In the genomic region with DNA sequence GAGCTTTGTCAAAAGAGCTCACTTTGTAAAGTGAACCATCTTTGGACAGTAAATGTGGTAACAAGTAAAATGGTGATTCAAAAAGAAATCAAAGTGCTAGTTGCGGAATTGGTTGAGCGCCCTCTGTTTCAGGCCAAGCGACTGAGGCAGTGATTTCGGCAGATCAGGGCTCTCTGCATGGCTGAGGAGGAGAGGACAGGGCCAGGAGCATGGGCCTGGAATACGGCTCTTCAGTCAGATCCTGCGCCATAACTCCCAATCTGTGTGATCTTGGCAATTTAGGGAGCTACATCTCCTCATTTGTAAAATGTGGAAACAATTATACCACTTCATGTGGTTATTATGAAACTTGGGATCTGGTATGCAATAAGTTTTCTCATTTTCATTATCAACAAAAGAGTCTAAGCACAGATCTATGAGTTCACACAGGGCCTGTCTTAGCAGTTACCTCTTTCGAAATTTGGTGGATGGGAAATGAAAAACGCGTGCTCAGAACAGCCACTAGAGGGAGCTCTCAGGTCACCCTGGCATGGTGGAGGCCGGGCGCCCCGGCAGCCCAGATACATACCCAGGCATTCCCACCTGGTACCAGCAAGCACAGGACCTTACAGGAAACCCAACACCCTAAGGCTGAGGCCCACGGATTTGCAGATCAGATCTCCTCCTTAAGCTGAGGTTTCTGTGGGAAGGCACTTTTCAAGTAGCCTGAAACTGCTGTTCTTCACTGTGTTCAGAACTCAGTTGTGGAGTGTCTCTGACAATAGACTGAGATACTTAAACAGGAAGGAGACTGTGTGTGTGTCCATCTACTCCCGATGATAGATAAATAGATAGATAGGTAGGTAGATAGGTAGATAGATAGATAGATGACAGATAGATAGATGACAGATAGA, we compare ENCODE assay signal across 8 cellular contexts.
DNase-seq lines count a peak whose midpoint lies in the region; ATAC-seq and TF ChIP-seq lines count a peak whose summit lies in the region.

No MANE protein-coding gene starts in this region.

- peak overlapping the region; percentile 52; the same call in 1 of the 2 replicates for H2AFZ ChIP-seq in PC-9

- no TSS peak for BruUV-seq in PC-9 (replicated peaks; lab: Mats Ljungman, UMichigan)

- H3K27me3 ChIP-seq in PC-9 (ENCODE audit: insufficient read depth, low read depth) = no peaks in the 10 kb centered on the region

- H3K4me2 ChIP-seq in PC-9 = peak overlapping the region; percentile 32

- H3K4me3 ChIP-seq in PC-9 (no peak overlapping the region), fibroblast of the aortic adventitia (ENCODE audit: low read depth, low read length) (no peak overlapping the region)

- H3K9me3 ChIP-seq in PC-9 (ENCODE audit: insufficient read depth, low read depth) = no peaks in the 10 kb centered on the region

- intact Hi-C loops in PC-9 (cut with micrococcal nuclease; ENCODE audit: unreplicated experiment) = loop anchor here (5.0 kb wide), 1 partner anchor 301 kb away; no protein-coding TSS in a partner anchor

- H3F3A ChIP-seq in PC-9 (ENCODE audit: insufficient read depth, low read depth) = peaks cover 4% of the 10 kb centered on the region; the same call in 1 of the 2 replicates

- no peaks in the 10 kb centered on the region for H3K36me3 ChIP-seq in PC-9 (ENCODE audit: low read depth)

- peaks cover 7% of the 10 kb centered on the region for H3K27me3 Mint-ChIP-seq in activated T-cell treated with anti-CD3 and anti-CD28 coated beads, Interleukin-2, amount 50 U/mL, for 72 hours (ENCODE audit: low read depth)

- H3K4me1 ChIP-seq in PC-9 (replicated peaks; ENCODE audit: insufficient read depth) = peaks cover 7% of the 10 kb centered on the region

- DNase-seq in DMS114 treated with DMSO at 0.1 percent for 48 hours (lab: John Stamatoyannopoulos, UW; ENCODE audit: unreplicated experiment) = peak; percentile 66
- peak; percentile 54 for DNase-seq in HPDE6-E6E7 (ENCODE audit: extremely low spot score)
- peak; percentile 40 to 56 for DNase-seq in PC-9
- DNase-seq in activated T-cell treated with anti-CD3 and anti-CD28 coated beads, Interleukin-2, amount 50 U/mL, for 72 hours = peak; percentile 66 to 80
- DNase-seq in fibroblast of the aortic adventitia (ENCODE audit: low read depth) = peak; percentile 67
- peak; percentile 11 for DNase-seq in non-pigmented ciliary epithelial cell (ENCODE audit: low read depth)
- peak; percentile 81 for DNase-seq in superior temporal gyrus (ENCODE audit: extremely low spot score)

- H3K9me3 Mint-ChIP-seq in activated T-cell treated with anti-CD3 and anti-CD28 coated beads, Interleukin-2, amount 50 U/mL, for 72 hours = no peaks in the 10 kb centered on the region

- no peaks in the 10 kb centered on the region for H3K79me2 ChIP-seq in PC-9 (ENCODE audit: low read depth)

- peaks cover 46% of the 10 kb centered on the region for H3K4me1 Mint-ChIP-seq in activated T-cell treated with anti-CD3 and anti-CD28 coated beads, Interleukin-2, amount 50 U/mL, for 72 hours (ENCODE audit: low read depth)

- no peaks in the 10 kb centered on the region for H4K20me1 ChIP-seq in PC-9 (ENCODE audit: insufficient read depth)

- ATAC-seq in GM21381 (IDR thresholded peaks at IDR 0.05; ENCODE audit: unreplicated experiment) = peak; percentile 78
- peak; percentile 68 to 69 for ATAC-seq in activated T-cell treated with anti-CD3 and anti-CD28 coated beads, Interleukin-2, amount 50 U/mL, for 72 hours (replicated peaks in 1 of 2)

- TF ChIP-seq CTCF in PC-9 (conservative IDR thresholded peaks at IDR 0.05) (peak; percentile 93), fibroblast of the aortic adventitia (IDR thresholded peaks at IDR 0.05; ENCODE audit: insufficient read depth, low read length) (peak; percentile 91)

- CTCF ChIA-PET in PC-9 (lab: Charles Lee) = interaction anchor here (0.5 to 1.7 kb wide), 5 partner anchors 8 to 409 kb away, joined by 3 to 8 read pairs (median 4); no protein-coding TSS in a partner anchor

- peak overlapping the region; percentile 99 for H3K27ac Mint-ChIP-seq in activated T-cell treated with anti-CD3 and anti-CD28 coated beads, Interleukin-2, amount 50 U/mL, for 72 hours

- H3K27ac ChIP-seq in PC-9 = no peak overlapping the region

- POLR2A ChIA-PET in PC-9 (lab: Charles Lee; ENCODE audit: unreplicated experiment) = no interaction called here

- no peaks in the 10 kb centered on the region for H3K36me3 Mint-ChIP-seq in activated T-cell treated with anti-CD3 and anti-CD28 coated beads, Interleukin-2, amount 50 U/mL, for 72 hours (ENCODE audit: insufficient read depth in 2 of 2)

- H3K9me2 ChIP-seq in PC-9 (ENCODE audit: insufficient read depth) = no peaks in the 10 kb centered on the region

- H3K4me3 Mint-ChIP-seq in activated T-cell treated with anti-CD3 and anti-CD28 coated beads, Interleukin-2, amount 50 U/mL, for 72 hours = peak overlapping the region; percentile 23 to 93

Comparison
In these comparisons a context has a peak if more than half of its experiments do, and no peak if none do; other contexts are left out.
1. DNase-seq: peak in every context shown above with its lines; median percentile 81 in superior temporal gyrus; 73 in activated T-cell treated with anti-CD3 and anti-CD28 coated beads, Interleukin-2, amount 50 U/mL, for 72 hours; 67 in fibroblast of the aortic adventitia; 66 in DMS114 treated with DMSO at 0.1 percent for 48 hours; 54 in HPDE6-E6E7; 48 in PC-9; 11 in non-pigmented ciliary epithelial cell.